11 cellular contexts compared by ENCODE assay signal in genomic region chr9:116959775-116960174, GRCh38.
DNase-seq lines count a peak whose midpoint lies in the region; ATAC-seq and TF ChIP-seq lines count a peak whose summit lies in the region.
"Had no signal": no experiment of that assay in that cellular context is flagged by ENCODE, and none has a peak within 500 bp of the region (broad histone marks: within the 10 kb centered on the region; RNA-seq: fewer than 3 reads in every experiment).

No MANE protein-coding gene starts in this region.

- H3K14ac ChIP-seq in mesenchymal stem cell (ENCODE audit: low read length in 2 of 2) = no peak overlapping the region

- no peaks in the 10 kb centered on the region for H3K79me1 ChIP-seq in mesenchymal stem cell (replicated peaks; ENCODE audit: low read length, poor library complexity, severe bottlenecking)

- no peak overlapping the region for H2BK12ac ChIP-seq in mesenchymal stem cell (ENCODE audit: low read length in 2 of 2)

- H2AK5ac ChIP-seq in mesenchymal stem cell (ENCODE audit: low read length, severe bottlenecking) = no peak overlapping the region

- no peak for TF ChIP-seq POLR2A in prostate gland (IDR thresholded peaks at IDR 0.05)
- no peak for TF ChIP-seq POLR2A in erythroblast (IDR thresholded peaks at IDR 0.05; ENCODE audit: low read length)

- H2BK15ac ChIP-seq in mesenchymal stem cell (ENCODE audit: low read depth, poor library complexity, severe bottlenecking) = no peak overlapping the region

- H3K4me3 Mint-ChIP-seq in GM23338 = no peak overlapping the region
- no peak overlapping the region for H3K4me3 Mint-ChIP-seq in activated T-cell treated with anti-CD3 and anti-CD28 coated beads, Interleukin-2, amount 50 U/mL, for 24 hours

- ATAC-seq in GM23338 = peak; percentile 39; the same call in 2 of the 3 replicates
- ATAC-seq: left lung, psoas muscle, upper lobe of right lung had no signal

- H3K36me3 ChIP-seq in GM23338 (ENCODE audit: insufficient read depth) = no peaks in the 10 kb centered on the region
- H3K36me3 ChIP-seq in mesenchymal stem cell (ENCODE audit: control insufficient read depth in 1 of 2, insufficient read depth in 2 of 2, low read depth in 1 of 2, low read length in 2 of 2) = peaks cover 0 to 8% of the 10 kb centered on the region in 2 experiments
- no peaks in the 10 kb centered on the region for H3K36me3 ChIP-seq in prostate gland
- H3K36me3 ChIP-seq: left lung, upper lobe of right lung had no signal

- no peaks in the 10 kb centered on the region; the same call in 2 of the 3 replicates for H3K4me1 Mint-ChIP-seq in GM23338
- no peaks in the 10 kb centered on the region for H3K4me1 Mint-ChIP-seq in activated T-cell treated with anti-CD3 and anti-CD28 coated beads, Interleukin-2, amount 50 U/mL, for 24 hours (ENCODE audit: low read depth)

- H3K27me3 ChIP-seq in GM23338 (ENCODE audit: insufficient read depth) (no peaks in the 10 kb centered on the region), mesenchymal stem cell (ENCODE audit: control insufficient read depth in 1 of 2, insufficient read depth in 1 of 2, low read length in 2 of 2) (peaks cover 0 to 28% of the 10 kb centered on the region in 2 experiments), prostate gland (replicated peaks; ENCODE audit: insufficient read depth) (no peaks in the 10 kb centered on the region)
- H3K27me3 ChIP-seq: upper lobe of right lung had no signal

- H3K79me2 ChIP-seq in GM23338 (replicated peaks; ENCODE audit: insufficient read depth) = no peaks in the 10 kb centered on the region

- H3K36me3 Mint-ChIP-seq in GM23338 (ENCODE audit: low read depth) = no peaks in the 10 kb centered on the region; the same call in 2 of the 3 replicates
- no peaks in the 10 kb centered on the region for H3K36me3 Mint-ChIP-seq in activated T-cell treated with anti-CD3 and anti-CD28 coated beads, Interleukin-2, amount 50 U/mL, for 24 hours (ENCODE audit: low read depth)

- no peaks in the 10 kb centered on the region for H3K4me1 ChIP-seq in GM23338 (ENCODE audit: insufficient read depth)
- H3K4me1 ChIP-seq in mesenchymal stem cell (ENCODE audit: control insufficient read depth, insufficient read depth, low read depth, low read length) = no peaks in the 10 kb centered on the region
- no peaks in the 10 kb centered on the region for H3K4me1 ChIP-seq in prostate gland (replicated peaks)
- H3K4me1 ChIP-seq: left lung, psoas muscle, upper lobe of right lung had no signal

- no peak overlapping the region for H3K18ac ChIP-seq in mesenchymal stem cell (ENCODE audit: low read depth in 1 of 2, low read length in 2 of 2)

- no peaks in the 10 kb centered on the region for H3F3A ChIP-seq in GM23338 (replicated peaks; ENCODE audit: low read depth)

- no peak for TF ChIP-seq CTCF in GM23338 (conservative IDR thresholded peaks at IDR 0.05; ENCODE audit: low read depth in 2 of 2)
- no peak for TF ChIP-seq CTCF in prostate gland (IDR thresholded peaks at IDR 0.05)

- H3K23ac ChIP-seq in mesenchymal stem cell (ENCODE audit: low read length in 2 of 2) = no peak overlapping the region

- H3K4me3 ChIP-seq in GM23338 (no peak overlapping the region), mesenchymal stem cell (ENCODE audit: insufficient read depth in 1 of 2, low read depth in 1 of 2, low read length in 2 of 2) (no peak overlapping the region), prostate gland (no peak overlapping the region)
- H3K4me3 ChIP-seq: left lung, psoas muscle, upper lobe of right lung had no signal

- H3K9me2 ChIP-seq in GM23338 (ENCODE audit: insufficient read depth) = 0 out of 2 replicates have a peak, but pooled peaks cover 12% of the 10 kb centered on the region

- DNase-seq in DMS79 (lab: John Stamatoyannopoulos, UW) = peak; percentile 25
- peak; percentile 62 for DNase-seq in GM23338 (ENCODE audit: low spot score)
- peak; percentile 78 for DNase-seq in SK-N-DZ (ENCODE audit: low spot score)
- DNase-seq in mesenchymal stem cell = peak; percentile 57
- no peak for DNase-seq in prostate gland (ENCODE audit: low spot score)
- no peak for DNase-seq in activated CD4-positive, alpha-beta T cell treated with anti-CD3 and anti-CD28 coated beads for 1 hour
- DNase-seq in erythroblast (lab: John Stamatoyannopoulos, UW) = no peak
- DNase-seq in activated T-cell treated with anti-CD3 and anti-CD28 coated beads, Interleukin-2, amount 50 U/mL, for 24 hours = no peak
- DNase-seq: left lung, psoas muscle, upper lobe of right lung had no signal

- WGBS in mesenchymal stem cell = 28% methylated on average over 15 of the region's 15 CpGs
- WGBS in prostate gland = 28% methylated on average over 15 of the region's 15 CpGs

- no peak overlapping the region for H2BK5ac ChIP-seq in mesenchymal stem cell (ENCODE audit: low read depth, low read length, poor library complexity, severe bottlenecking)

- H4K20me1 ChIP-seq in GM23338 (replicated peaks; ENCODE audit: insufficient read depth) = no peaks in the 10 kb centered on the region

- peaks cover 2% of the 10 kb centered on the region for H3K27me3 Mint-ChIP-seq in GM23338 (ENCODE audit: insufficient read depth, low read depth, poor library complexity)
- H3K27me3 Mint-ChIP-seq in activated T-cell treated with anti-CD3 and anti-CD28 coated beads, Interleukin-2, amount 50 U/mL, for 24 hours = peaks cover 4% of the 10 kb centered on the region

- no peak overlapping the region for H2AFZ ChIP-seq in GM23338
- H2AFZ ChIP-seq in mesenchymal stem cell (ENCODE audit: low read depth, low read length) = no peak overlapping the region

- intact Hi-C loops in prostate gland (cut with DNase I) = no loop called here

- H3K27ac Mint-ChIP-seq in GM23338 = no peak overlapping the region
- H3K27ac Mint-ChIP-seq in activated T-cell treated with anti-CD3 and anti-CD28 coated beads, Interleukin-2, amount 50 U/mL, for 24 hours = no peak overlapping the region

- H4K8ac ChIP-seq in mesenchymal stem cell (ENCODE audit: low read length) = no peak overlapping the region

- no peaks in the 10 kb centered on the region for H3K9me3 Mint-ChIP-seq in GM23338
- H3K9me3 Mint-ChIP-seq in activated T-cell treated with anti-CD3 and anti-CD28 coated beads, Interleukin-2, amount 50 U/mL, for 24 hours = peaks cover 5% of the 10 kb centered on the region

- H3K9ac ChIP-seq in mesenchymal stem cell (ENCODE audit: low read length) = no peak overlapping the region

- H2BK120ac ChIP-seq in mesenchymal stem cell (ENCODE audit: low read depth, low read length) = no peak overlapping the region

- no peak overlapping the region for H4K91ac ChIP-seq in mesenchymal stem cell (ENCODE audit: low read length)

- H3K27ac ChIP-seq in GM23338 (ENCODE audit: low read depth) (no peak overlapping the region), mesenchymal stem cell (ENCODE audit: low read length, poor library complexity, severe bottlenecking) (no peak overlapping the region), prostate gland (no peak overlapping the region)
- H3K27ac ChIP-seq: left lung, psoas muscle, upper lobe of right lung had no signal

- H3K4me2 ChIP-seq in GM23338 (no peak overlapping the region), mesenchymal stem cell (ENCODE audit: low read length, poor library complexity, severe bottlenecking) (no peak overlapping the region)

- no peak overlapping the region for H3K4ac ChIP-seq in mesenchymal stem cell (ENCODE audit: low read depth in 1 of 2, low read length in 2 of 2)

- no peaks in the 10 kb centered on the region for H3K9me3 ChIP-seq in mesenchymal stem cell (ENCODE audit: control insufficient read depth, low read length)
- H3K9me3 ChIP-seq in prostate gland = no peaks in the 10 kb centered on the region
- H3K9me3 ChIP-seq: left lung, psoas muscle, upper lobe of right lung had no signal

TF ChIP-seq in GM23338, 12 proteins besides CTCF, POLR2A, EP300 and RAD21:
- TF ChIP-seq JUNB (IDR thresholded peaks at IDR 0.05; ENCODE audit: unreplicated experiment) (no peak), EZH2phosphoT487 (IDR thresholded peaks at IDR 0.05; ENCODE audit: unreplicated experiment) (no peak), ZNF114 (CRISPR knock-in tag; IDR thresholded peaks at IDR 0.05) (no peak), EZH2 (IDR thresholded peaks at IDR 0.05; ENCODE audit: low read depth, unreplicated experiment) (no peak), ZNF331 (CRISPR knock-in tag; IDR thresholded peaks at IDR 0.05; ENCODE audit: low read depth) (no peak), STAT1 (IDR thresholded peaks at IDR 0.05; ENCODE audit: unreplicated experiment) (no peak), ETS1 (IDR thresholded peaks at IDR 0.05) (no peak)

Comparison
In these comparisons a context has a peak if more than half of its experiments do, and no peak if none do; other contexts are left out.
1. DNase-seq: peak in DMS79 (single experiment), GM23338 (single experiment), SK-N-DZ (single experiment) and mesenchymal stem cell (single experiment); none in prostate gland (single experiment), activated CD4-positive, alpha-beta T cell treated with anti-CD3 and anti-CD28 coated beads for 1 hour (single experiment), erythroblast (0 of 2) and activated T-cell treated with anti-CD3 and anti-CD28 coated beads, Interleukin-2, amount 50 U/mL, for 24 hours (single experiment).